In the genomic region with DNA sequence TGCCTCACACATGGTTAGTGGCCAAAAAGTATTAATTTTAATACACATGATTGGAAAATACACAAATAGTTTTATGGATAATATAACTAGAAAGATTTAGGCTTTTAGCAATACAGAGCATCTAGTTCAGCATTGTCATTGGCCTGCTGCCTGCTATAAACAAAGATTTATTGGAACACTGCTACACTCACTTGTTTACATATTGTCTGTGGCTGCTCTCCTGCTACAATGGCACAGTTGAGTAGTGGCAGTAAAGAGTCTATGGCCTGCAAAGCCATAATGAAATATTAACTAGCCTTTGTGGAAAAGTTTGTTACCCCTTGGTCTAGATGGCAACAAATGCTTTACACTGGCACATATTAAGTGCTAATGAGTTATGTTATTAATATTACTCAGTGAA, we compare ENCODE assay signal across 1 cellular context.
TF ChIP-seq lines count a peak whose summit lies in the region.

No MANE protein-coding gene starts in this region.

TF ChIP-seq in K562, 482 proteins besides CTCF, POLR2A, EP300 and RAD21:
- TF ChIP-seq, protein P1, sequence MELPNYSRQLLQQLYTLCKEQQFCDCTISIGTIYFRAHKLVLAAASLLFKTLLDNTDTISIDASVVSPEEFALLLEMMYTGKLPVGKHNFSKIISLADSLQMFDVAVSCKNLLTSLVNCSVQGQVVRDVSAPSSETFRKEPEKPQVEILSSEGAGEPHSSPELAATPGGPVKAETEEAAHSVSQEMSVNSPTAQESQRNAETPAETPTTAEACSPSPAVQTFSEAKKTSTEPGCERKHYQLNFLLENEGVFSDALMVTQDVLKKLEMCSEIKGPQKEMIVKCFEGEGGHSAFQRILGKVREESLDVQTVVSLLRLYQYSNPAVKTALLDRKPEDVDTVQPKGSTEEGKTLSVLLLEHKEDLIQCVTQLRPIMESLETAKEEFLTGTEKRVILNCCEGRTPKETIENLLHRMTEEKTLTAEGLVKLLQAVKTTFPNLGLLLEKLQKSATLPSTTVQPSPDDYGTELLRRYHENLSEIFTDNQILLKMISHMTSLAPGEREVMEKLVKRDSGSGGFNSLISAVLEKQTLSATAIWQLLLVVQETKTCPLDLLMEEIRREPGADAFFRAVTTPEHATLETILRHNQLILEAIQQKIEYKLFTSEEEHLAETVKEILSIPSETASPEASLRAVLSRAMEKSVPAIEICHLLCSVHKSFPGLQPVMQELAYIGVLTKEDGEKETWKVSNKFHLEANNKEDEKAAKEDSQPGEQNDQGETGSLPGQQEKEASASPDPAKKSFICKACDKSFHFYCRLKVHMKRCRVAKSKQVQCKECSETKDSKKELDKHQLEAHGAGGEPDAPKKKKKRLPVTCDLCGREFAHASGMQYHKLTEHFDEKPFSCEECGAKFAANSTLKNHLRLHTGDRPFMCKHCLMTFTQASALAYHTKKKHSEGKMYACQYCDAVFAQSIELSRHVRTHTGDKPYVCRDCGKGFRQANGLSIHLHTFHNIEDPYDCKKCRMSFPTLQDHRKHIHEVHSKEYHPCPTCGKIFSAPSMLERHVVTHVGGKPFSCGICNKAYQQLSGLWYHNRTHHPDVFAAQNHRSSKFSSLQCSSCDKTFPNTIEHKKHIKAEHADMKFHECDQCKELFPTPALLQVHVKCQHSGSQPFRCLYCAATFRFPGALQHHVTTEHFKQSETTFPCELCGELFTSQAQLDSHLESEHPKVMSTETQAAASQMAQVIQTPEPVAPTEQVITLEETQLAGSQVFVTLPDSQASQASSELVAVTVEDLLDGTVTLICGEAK (IDR thresholded peaks at IDR 0.05), result 0 out of 2 replicates have a peak, but pooled peaks have one; percentile 16
- TF ChIP-seq, protein P1 (CRISPR knock-in tag; IDR thresholded peaks at IDR 0.05), result no peak
- no peak for TF ChIP-seq ZSCAN29 (IDR thresholded peaks at IDR 0.05)
